ENCODE assay signal across 1 cellular context in genomic region chr2:195513119-195513518, GRCh38.
TF ChIP-seq lines count a peak whose summit lies in the region.

No MANE protein-coding gene starts in this region.

TF ChIP-seq in K562, 482 proteins besides CTCF, POLR2A, EP300 and RAD21 (continued from another document and continues in another):
- TF ChIP-seq ARID4B (CRISPR knock-in tag; IDR thresholded peaks at IDR 0.05), result no peak
- no peak for TF ChIP-seq MCM5 (IDR thresholded peaks at IDR 0.05; ENCODE audit: low read depth)
- TF ChIP-seq MBD1 (CRISPR knock-in tag; IDR thresholded peaks at IDR 0.05), result no peak
- no peak for TF ChIP-seq ZNF780A (CRISPR knock-in tag; IDR thresholded peaks at IDR 0.05)
- TF ChIP-seq HCFC1 (IDR thresholded peaks at IDR 0.05; ENCODE audit: low read depth, low read length), result no peak
- no peak for TF ChIP-seq ATF1 (CRISPR knock-in tag; IDR thresholded peaks at IDR 0.05)
- peak; percentile 64 for TF ChIP-seq ATF1 (tag; IDR thresholded peaks at IDR 0.05)
- no peak for TF ChIP-seq HMG20A (CRISPR knock-in tag; conservative IDR thresholded peaks at IDR 0.05)
- no peak for TF ChIP-seq TAF15 (IDR thresholded peaks at IDR 0.05; ENCODE audit: low read depth, low read length)
- no peak for TF ChIP-seq TSHZ1 (CRISPR knock-in tag; IDR thresholded peaks at IDR 0.05)
- TF ChIP-seq ZNF408 (CRISPR knock-in tag; IDR thresholded peaks at IDR 0.05; ENCODE audit: low read depth), result no peak
- TF ChIP-seq CHD1 (IDR thresholded peaks at IDR 0.05; ENCODE audit: low read length), result no peak
- peak in 2 of 3 experiments; percentile 12 to 69 for TF ChIP-seq YY1 (IDR thresholded peaks at IDR 0.05; ENCODE audit: borderline replicate concordance in 1 of 3, control insufficient read depth in 1 of 3, extremely low read depth in 1 of 3, insufficient read depth in 3 of 3, insufficient read length in 1 of 3, insufficient replicate concordance in 2 of 3, low read depth in 1 of 3, low read length in 2 of 3)
- peak; percentile 65 for TF ChIP-seq ZNF311 (CRISPR knock-in tag; IDR thresholded peaks at IDR 0.05)
- no peak; the same call in 1 of the 2 replicates for TF ChIP-seq FOXA1 (IDR thresholded peaks at IDR 0.05; ENCODE audit: borderline replicate concordance)
- TF ChIP-seq ZNF217 (CRISPR knock-in tag; IDR thresholded peaks at IDR 0.05), result no peak
- peak; percentile 93 for TF ChIP-seq CBFA2T2 (conservative IDR thresholded peaks at IDR 0.05)
- peak; percentile 66 to 67; a peak in 3 of 4 replicates for TF ChIP-seq ARNT (IDR thresholded peaks at IDR 0.05)
- TF ChIP-seq SAFB2 (IDR thresholded peaks at IDR 0.05; ENCODE audit: borderline replicate concordance, low read depth, low read length, severe bottlenecking), result no peak
- no peak for TF ChIP-seq TGIF2 (CRISPR knock-in tag; IDR thresholded peaks at IDR 0.05)
- no peak for TF ChIP-seq STAT5B (CRISPR knock-in tag; IDR thresholded peaks at IDR 0.05)
- no peak for TF ChIP-seq TCF15 (CRISPR knock-in tag; IDR thresholded peaks at IDR 0.05)
- TF ChIP-seq ERF (CRISPR knock-in tag; IDR thresholded peaks at IDR 0.05), result 0 out of 2 replicates have a peak, but pooled peaks have one; percentile 19
- TF ChIP-seq ZSCAN29 (IDR thresholded peaks at IDR 0.05), result no peak
- no peak for TF ChIP-seq ZNF740 (CRISPR knock-in tag; IDR thresholded peaks at IDR 0.05)
- peak in 1 of 2 experiments; percentile 29; a peak in 1 of 4 replicates for TF ChIP-seq ZNF740 (tag; IDR thresholded peaks at IDR 0.05)
- no peak for TF ChIP-seq DACH1 (IDR thresholded peaks at IDR 0.05; ENCODE audit: partially characterized antibody)
- no peak for TF ChIP-seq ZNF253 (CRISPR knock-in tag; conservative IDR thresholded peaks at IDR 0.05)
- no peak for TF ChIP-seq KLF13 (tag; IDR thresholded peaks at IDR 0.05; ENCODE audit: borderline replicate concordance, low read depth)
- no peak for TF ChIP-seq TOE1 (IDR thresholded peaks at IDR 0.05; ENCODE audit: borderline replicate concordance)
- no peak for TF ChIP-seq TOE1 (CRISPR knock-in tag; IDR thresholded peaks at IDR 0.05; ENCODE audit: borderline replicate concordance, low read depth)
- no peak for TF ChIP-seq ZNF324 (CRISPR knock-in tag; IDR thresholded peaks at IDR 0.05)
- TF ChIP-seq CEBPB (tag; IDR thresholded peaks at IDR 0.05), result no peak
- no peak for TF ChIP-seq CGGBP1 (CRISPR knock-in tag; IDR thresholded peaks at IDR 0.05)
- no peak for TF ChIP-seq BRD9 (IDR thresholded peaks at IDR 0.05; ENCODE audit: low read depth, partially characterized antibody)
- no peak for TF ChIP-seq ELK1 (CRISPR knock-in tag; IDR thresholded peaks at IDR 0.05)
- TF ChIP-seq SRSF3 (IDR thresholded peaks at IDR 0.05; ENCODE audit: insufficient read depth, low read length), result no peak
- TF ChIP-seq SMARCC2 (IDR thresholded peaks at IDR 0.05; ENCODE audit: low read depth), result peak; percentile 78; the same call in 1 of the 2 replicates
- TF ChIP-seq ZNF280B (CRISPR knock-in tag; IDR thresholded peaks at IDR 0.05), result no peak
- no peak for TF ChIP-seq PTTG1 (tag; IDR thresholded peaks at IDR 0.05; ENCODE audit: low read depth)
- TF ChIP-seq TAF9B (IDR thresholded peaks at IDR 0.05; ENCODE audit: partially characterized antibody), result no peak
- TF ChIP-seq MEF2A (IDR thresholded peaks at IDR 0.05; ENCODE audit: control insufficient read depth, low read depth, low read length), result peak; percentile 94
- peak; percentile 84 for TF ChIP-seq DMBX1 (CRISPR knock-in tag; IDR thresholded peaks at IDR 0.05; ENCODE audit: borderline replicate concordance)
- no peak for TF ChIP-seq MLX (CRISPR knock-in tag; conservative IDR thresholded peaks at IDR 0.05)
- TF ChIP-seq PHB2 (IDR thresholded peaks at IDR 0.05; ENCODE audit: low read depth), result peak; percentile 76; the same call in 1 of the 2 replicates
- TF ChIP-seq ASH1L (IDR thresholded peaks at IDR 0.05; ENCODE audit: borderline replicate concordance, low read depth, partially characterized antibody), result no peak
- TF ChIP-seq U2AF2 (optimal IDR thresholded peaks at IDR 0.05; ENCODE audit: low read depth, low read length), result no peak
- TF ChIP-seq ZNF347 (CRISPR knock-in tag; IDR thresholded peaks at IDR 0.05; ENCODE audit: low read depth), result no peak
- peak; percentile 91 for TF ChIP-seq SMARCE1 (IDR thresholded peaks at IDR 0.05)
- no peak for TF ChIP-seq CREB5 (CRISPR knock-in tag; IDR thresholded peaks at IDR 0.05)
